33 cellular contexts compared by ENCODE assay signal in the genomic region with DNA sequence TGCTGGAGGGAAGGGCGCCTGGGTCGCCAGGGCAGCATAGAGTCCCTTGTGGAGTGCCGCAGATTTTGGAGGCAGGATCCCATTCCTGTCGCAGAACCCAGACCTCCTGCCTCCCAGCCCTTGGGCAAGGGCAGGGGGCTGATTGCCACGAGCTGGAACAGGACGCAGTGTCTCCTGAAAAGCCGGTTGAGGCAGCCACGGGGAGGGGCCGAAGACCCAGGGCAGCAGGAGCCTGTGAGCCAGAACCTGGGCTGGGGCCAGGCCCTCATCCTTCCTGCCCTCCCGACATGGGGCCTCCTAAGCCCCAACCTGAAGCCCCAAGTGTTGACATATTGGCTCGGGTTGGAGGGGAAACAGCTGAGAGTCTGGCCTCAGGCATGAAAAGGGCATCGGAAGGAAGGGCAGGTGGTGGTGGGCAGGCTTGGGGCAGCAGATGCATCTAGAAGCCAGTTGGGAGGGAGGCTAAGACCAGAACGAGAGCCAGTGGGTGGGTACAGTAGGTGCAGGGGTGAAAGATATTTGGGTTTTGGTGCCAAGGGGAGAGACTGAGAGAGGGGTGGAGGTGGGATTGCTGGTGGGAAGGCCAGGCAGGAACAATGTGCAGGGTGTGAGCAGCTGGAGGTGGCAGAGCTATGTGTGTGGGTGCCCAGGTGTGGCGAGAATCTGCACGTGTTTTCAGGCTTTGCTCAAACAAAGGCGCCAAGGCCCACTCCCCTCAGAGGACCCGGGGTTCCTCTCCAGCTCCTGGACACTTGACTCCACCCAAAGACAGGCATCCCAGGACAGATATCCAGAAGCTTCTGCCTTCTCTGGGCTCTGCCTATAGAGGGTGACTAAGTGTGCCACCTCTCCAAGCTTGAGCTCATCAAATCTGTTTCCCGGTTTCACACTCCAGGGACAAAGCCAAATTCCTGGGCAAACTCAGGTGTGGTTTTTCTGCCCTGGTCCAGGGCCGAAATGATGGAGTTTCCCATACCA. TPM values are rescaled to one million over a fixed set of nuclear protein-coding genes. Genes with fewer than 3 reads are reported as not detected.
"Had no signal": no experiment of that assay in that cellular context is flagged by ENCODE, and none has a peak within 500 bp of the region (broad histone marks: within the 10 kb centered on the region; RNA-seq: fewer than 3 reads in every experiment).

No MANE protein-coding gene starts in this region.

- H3K9me3 Mint-ChIP-seq: activated naive CD4-positive, alpha-beta T cell treated with anti-CD3 and anti-CD28 coated beads, Interleukin-2, amount 50 U/mL, for 72 hours; activated T-helper 1 cell treated with anti-CD3 and anti-CD28 coated beads, Interleukin-12 subunit alpha, Interleukin-12 subunit beta, Interleukin-2, Interleukin-4 antibody, amounts not matched to agents 30 ng/mL and 10 ng/mL and 1 ng/mL, durations not matched to agents 14 hours and 24 hours and 36 hours; dendritic cell treated with granulocyte-macrophage colony-stimulating factor and Interleukin-4, amounts not matched to agents 40 ng/mL and 50 ng/mL, for 4 days; naive B cell; stimulated activated memory B cell treated with anti-CD40 and anti-IgM and Interleukin-4, amounts not matched to agents 10 μg/mL and 1 μg/mL and 100 μg/mL, for 72 hours; T-helper 1 cell treated with Interleukin-12 subunit alpha and Interleukin-12 subunit beta and Interleukin-4 antibody, amounts not matched to agents 30 μg/mL and 1 μg/mL, for 36 hours had no signal

- H3K27ac ChIP-seq: lower lobe of right lung, stomach, transverse colon had no signal

- H3K36me3 ChIP-seq: lower lobe of right lung, stomach, transverse colon had no signal

- H3K36me3 Mint-ChIP-seq: activated naive CD4-positive, alpha-beta T cell treated with anti-CD3 and anti-CD28 coated beads, Interleukin-2, amount 50 U/mL, for 72 hours; brain; immature natural killer cell; stimulated activated memory B cell treated with anti-CD40 and anti-IgM and Interleukin-4, amounts not matched to agents 10 μg/mL and 1 μg/mL and 100 μg/mL, for 72 hours; WTC11 had no signal

- H3K4me3 ChIP-seq: lower lobe of right lung, mucosa of descending colon, smooth muscle cell, stomach, transverse colon had no signal

- H3K4me1 Mint-ChIP-seq: brain had no signal

- H3K27ac Mint-ChIP-seq: activated naive CD4-positive, alpha-beta T cell treated with anti-CD3 and anti-CD28 coated beads, Interleukin-2, amount 50 U/mL, for 72 hours; activated T-helper 1 cell treated with anti-CD3 and anti-CD28 coated beads, Interleukin-12 subunit alpha, Interleukin-12 subunit beta, Interleukin-2, Interleukin-4 antibody, amounts not matched to agents 30 ng/mL and 10 ng/mL and 1 ng/mL, durations not matched to agents 14 hours and 24 hours and 36 hours; brain; dendritic cell treated with granulocyte-macrophage colony-stimulating factor and Interleukin-4, amounts not matched to agents 40 ng/mL and 50 ng/mL, for 4 days; stimulated activated memory B cell treated with anti-CD40 and anti-IgM and Interleukin-4, amounts not matched to agents 10 μg/mL and 1 μg/mL and 100 μg/mL, for 72 hours; T-helper 1 cell treated with Interleukin-12 subunit alpha and Interleukin-12 subunit beta and Interleukin-4 antibody, amounts not matched to agents 30 μg/mL and 1 μg/mL, for 36 hours; WTC11 had no signal

- H3K9me3 ChIP-seq: lower lobe of right lung, mucosa of descending colon, stomach, transverse colon had no signal

- H3K4me2 ChIP-seq: smooth muscle cell had no signal

- H3K4me3 Mint-ChIP-seq: activated T-helper 1 cell treated with anti-CD3 and anti-CD28 coated beads, Interleukin-12 subunit alpha, Interleukin-12 subunit beta, Interleukin-2, Interleukin-4 antibody, amounts not matched to agents 30 ng/mL and 10 ng/mL and 1 ng/mL, durations not matched to agents 14 hours and 24 hours and 36 hours; brain; dendritic cell treated with granulocyte-macrophage colony-stimulating factor and Interleukin-4, amounts not matched to agents 40 ng/mL and 50 ng/mL, for 4 days; immature natural killer cell; naive B cell; stimulated activated memory B cell treated with anti-CD40 and anti-IgM and Interleukin-4, amounts not matched to agents 10 μg/mL and 1 μg/mL and 100 μg/mL, for 72 hours; T-helper 1 cell treated with Interleukin-12 subunit alpha and Interleukin-12 subunit beta and Interleukin-4 antibody, amounts not matched to agents 30 μg/mL and 1 μg/mL, for 36 hours; WTC11 had no signal

- DNase-seq: activated CD4-positive, alpha-beta T cell treated with anti-CD3 and anti-CD28 coated beads, Interleukin-2, amount 50 U/mL, for 48 hours; activated gamma-delta T cell treated with Interleukin-2 at 50 U/mL for 16 hours; activated T-cell treated with anti-CD3 and anti-CD28 coated beads for 4 hours; aorta; effector CD4-positive, alpha-beta T cell; immature natural killer cell; lower lobe of right lung; mesendoderm; mucosa of descending colon; naive B cell; stimulated activated CD4-positive, alpha-beta T cell treated with anti-CD3 and anti-CD28 coated beads, Interleukin-15, amount 100 ng/mL, for 24 hours; stomach; T1000; transverse colon had no signal

- ATAC-seq: activated naive CD4-positive, alpha-beta T cell treated with anti-CD3 and anti-CD28 coated beads, Interleukin-2, amount 50 U/mL, for 72 hours; left lobe of liver; lower lobe of right lung; mucosa of descending colon; sciatic nerve; stimulated activated memory B cell treated with anti-CD40 and anti-IgM and Interleukin-4, amounts not matched to agents 10 μg/mL and 1 μg/mL and 100 μg/mL, for 72 hours; WTC11 had no signal

RNA-seq across cellular contexts. Expression of a gene that starts 1.4 kb away (rescaled TPM):
- total RNA-seq: activated naive CD4-positive, alpha-beta T cell treated with anti-CD3 and anti-CD28 coated beads, Interleukin-2, amount 50 U/mL, for 72 hours; activated T-helper 1 cell treated with anti-CD3 and anti-CD28 coated beads, Interleukin-12 subunit alpha, Interleukin-12 subunit beta, Interleukin-2, Interleukin-4 antibody, amounts not matched to agents 30 ng/mL and 10 ng/mL and 1 ng/mL, durations not matched to agents 14 hours and 24 hours and 36 hours; aorta; fibroblast of villous mesenchyme; glomerular endothelial cell; kidney epithelial cell; left lobe of liver; lower lobe of right lung; mucosa of descending colon; posterior vena cava; sciatic nerve; stomach; temporal lobe; transverse colon had no signal
- polyA plus RNA-seq: immature natural killer cell, neural cell had no signal

RNA-seq across cellular contexts. Expression of a gene that starts 3.7 kb away (rescaled TPM):
- total RNA-seq: activated naive CD4-positive, alpha-beta T cell treated with anti-CD3 and anti-CD28 coated beads, Interleukin-2, amount 50 U/mL, for 72 hours; activated T-helper 1 cell treated with anti-CD3 and anti-CD28 coated beads, Interleukin-12 subunit alpha, Interleukin-12 subunit beta, Interleukin-2, Interleukin-4 antibody, amounts not matched to agents 30 ng/mL and 10 ng/mL and 1 ng/mL, durations not matched to agents 14 hours and 24 hours and 36 hours; aorta; fibroblast of villous mesenchyme; glomerular endothelial cell; kidney epithelial cell; left lobe of liver; lower lobe of right lung; mucosa of descending colon; omental fat pad; posterior vena cava; renal cortical epithelial cell; sciatic nerve; smooth muscle cell; stomach; temporal lobe; transverse colon had no signal
- polyA plus RNA-seq: adipose tissue, aorta, immature natural killer cell, neural cell, stomach had no signal

RNA-seq across cellular contexts. Expression of a gene that starts 16.1 kb away (rescaled TPM):
- total RNA-seq: activated T-helper 1 cell treated with anti-CD3 and anti-CD28 coated beads, Interleukin-12 subunit alpha, Interleukin-12 subunit beta, Interleukin-2, Interleukin-4 antibody, amounts not matched to agents 30 ng/mL and 10 ng/mL and 1 ng/mL, durations not matched to agents 14 hours and 24 hours and 36 hours; glomerular endothelial cell had no signal
- polyA plus RNA-seq: neural cell had no signal

RNA-seq across cellular contexts. Expression of a gene that starts 33.9 kb away (rescaled TPM):
- total RNA-seq: activated naive CD4-positive, alpha-beta T cell treated with anti-CD3 and anti-CD28 coated beads, Interleukin-2, amount 50 U/mL, for 72 hours; activated T-helper 1 cell treated with anti-CD3 and anti-CD28 coated beads, Interleukin-12 subunit alpha, Interleukin-12 subunit beta, Interleukin-2, Interleukin-4 antibody, amounts not matched to agents 30 ng/mL and 10 ng/mL and 1 ng/mL, durations not matched to agents 14 hours and 24 hours and 36 hours; aorta; fibroblast of villous mesenchyme; glomerular endothelial cell; kidney epithelial cell; left lobe of liver; lower lobe of right lung; mucosa of descending colon; omental fat pad; posterior vena cava; renal cortical epithelial cell; sciatic nerve; smooth muscle cell; transverse colon had no signal
- polyA plus RNA-seq: aorta, immature natural killer cell, neural cell, smooth muscle cell had no signal
